In the genomic region with DNA sequence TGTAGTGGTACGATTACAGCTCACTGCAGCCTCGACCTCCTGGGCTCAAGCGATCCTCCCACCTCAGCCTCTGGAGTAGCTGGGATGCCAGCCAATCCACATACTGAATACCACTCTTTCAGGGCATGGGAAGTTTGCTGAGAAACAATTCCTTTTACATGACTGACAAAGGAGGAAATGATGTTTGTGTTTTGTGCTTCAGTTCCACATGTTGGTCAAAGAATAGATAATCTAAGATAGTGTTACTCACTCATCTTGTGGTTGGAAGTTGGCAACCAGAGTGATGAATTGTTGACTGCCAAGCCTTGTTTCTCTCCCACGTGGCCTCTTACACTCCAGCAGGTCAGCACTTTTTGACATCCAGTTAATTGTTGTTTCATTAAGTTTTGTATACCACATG, we compare ENCODE assay signal across 7 cellular contexts. TPM values are rescaled to one million over a fixed set of nuclear protein-coding genes. Genes with fewer than 3 reads are reported as not detected.
DNase-seq lines count a peak whose midpoint lies in the region; ATAC-seq and TF ChIP-seq lines count a peak whose summit lies in the region.
"Had no signal": no experiment of that assay in that cellular context is flagged by ENCODE, and none has a peak within 500 bp of the region (broad histone marks: within the 10 kb centered on the region; RNA-seq: fewer than 3 reads in every experiment).

No MANE protein-coding gene starts in this region.

- no peaks in the 10 kb centered on the region for H3K9me3 ChIP-seq in effector memory CD4-positive, alpha-beta T cell (ENCODE audit: control insufficient read depth, low read length)

- in situ Hi-C loops in Caki2 (cut with HindIII; ENCODE audit: low pct_unique_long_range_greater_than_20kb, low sequenced_read_pairs) = no loop called here

- no peak for ATAC-seq in HG02885 (IDR thresholded peaks at IDR 0.05; ENCODE audit: poor library complexity, unreplicated experiment)

- H3K27ac ChIP-seq in effector memory CD4-positive, alpha-beta T cell (ENCODE audit: insufficient read depth, low read length, poor library complexity, severe bottlenecking) = peak overlapping the region; percentile 11

- DNase-seq in Caki2 (ENCODE audit: low read depth) (peak; percentile 43), NB4 (ENCODE audit: low read depth) (peak; percentile 61), NCI-H510A (lab: John Stamatoyannopoulos, UW) (no peak), SW480 (ENCODE audit: low spot score) (no peak)
- no peak for DNase-seq in effector memory CD4-positive, alpha-beta T cell

- no peaks in the 10 kb centered on the region for H3K27me3 ChIP-seq in effector memory CD4-positive, alpha-beta T cell (replicated peaks; ENCODE audit: control insufficient read depth, insufficient read depth, low read length, poor library complexity, severe bottlenecking)

- no peaks in the 10 kb centered on the region for H3K36me3 ChIP-seq in effector memory CD4-positive, alpha-beta T cell (ENCODE audit: control insufficient read depth, insufficient read depth, low read length)

- no peak overlapping the region for H3K4me3 ChIP-seq in NB4 (ENCODE audit: low read depth, low read length)
- no peak overlapping the region for H3K4me3 ChIP-seq in effector memory CD4-positive, alpha-beta T cell (ENCODE audit: insufficient read depth, low read depth, low read length, poor library complexity, severe bottlenecking)

- peaks cover 12% of the 10 kb centered on the region for H3K4me1 ChIP-seq in effector memory CD4-positive, alpha-beta T cell (ENCODE audit: control insufficient read depth, insufficient read depth, low read length, poor library complexity, severe bottlenecking)

- no peak for TF ChIP-seq CTCF in NB4 (IDR thresholded peaks at IDR 0.05; ENCODE audit: low read depth, low read length)

- no peak for TF ChIP-seq POLR2A in NB4 (IDR thresholded peaks at IDR 0.05; ENCODE audit: extremely low read depth, insufficient read length)

RNA-seq across cellular contexts. Expression of a gene that starts 7.6 kb away (rescaled TPM):
- not detected in 2 replicates for total RNA-seq in Caki2 (2014; rRNA removed; shearing (Covaris generic); ENCODE audit: low replicate concordance)
- total RNA-seq: neural crest cell had no signal

RNA-seq across cellular contexts. Expression of a gene that starts 16.7 kb away (rescaled TPM):
- not detected in 2 replicates for total RNA-seq in Caki2 (2014; rRNA removed; shearing (Covaris generic); ENCODE audit: low replicate concordance)
- total RNA-seq: neural crest cell had no signal

RNA-seq across cellular contexts. Expression of a gene that starts 26.3 kb away (rescaled TPM):
- not detected in 2 replicates for total RNA-seq in Caki2 (2014; rRNA removed; shearing (Covaris generic); ENCODE audit: low replicate concordance)
- total RNA-seq: neural crest cell had no signal

RNA-seq across cellular contexts. Expression of a gene that starts 35.4 kb away (rescaled TPM):
- not detected in 2 replicates for total RNA-seq in Caki2 (2014; rRNA removed; shearing (Covaris generic); ENCODE audit: low replicate concordance)
- total RNA-seq: neural crest cell had no signal

RNA-seq across cellular contexts. Expression of a gene that starts 44.8 kb away (rescaled TPM):
- total RNA-seq in Caki2 (2014; rRNA removed; shearing (Covaris generic); ENCODE audit: low replicate concordance) = not detected in 2 replicates
- total RNA-seq: neural crest cell had no signal

Comparison
In these comparisons a context has a peak if more than half of its experiments do, and no peak if none do; other contexts are left out.
1. DNase-seq: peak in Caki2 (single experiment) and NB4 (single experiment); none in effector memory CD4-positive, alpha-beta T cell (0 of 3), NCI-H510A (single experiment) and SW480 (single experiment).